Comparison of ENCODE assay signal across 17 cellular contexts in the genomic region with DNA sequence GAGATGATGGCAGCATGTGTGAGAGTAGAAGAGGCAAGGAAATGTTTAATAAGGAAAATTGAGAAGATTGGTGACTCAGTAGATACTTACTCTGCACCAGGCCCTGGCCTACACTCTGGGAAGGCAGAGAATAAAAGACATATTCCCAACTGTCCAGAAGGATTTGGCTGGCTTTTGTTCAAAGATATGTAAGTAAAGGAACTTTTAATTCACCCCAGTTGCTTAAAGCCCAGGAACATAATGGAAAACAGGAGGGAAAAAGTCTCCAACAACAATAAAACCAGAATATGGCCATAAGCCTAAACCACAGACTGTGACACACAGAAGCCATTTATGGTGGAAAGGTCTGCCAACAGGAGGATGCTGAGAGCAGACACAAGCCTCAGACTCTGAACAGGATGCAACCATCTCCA.
DNase-seq lines count a peak whose midpoint lies in the region; ATAC-seq, FAIRE-seq and TF ChIP-seq lines count a peak whose summit lies in the region.
"Had no signal": no experiment of that assay in that cellular context is flagged by ENCODE, and none has a peak within 500 bp of the region (broad histone marks: within the 10 kb centered on the region; RNA-seq: fewer than 3 reads in every experiment).

No MANE protein-coding gene starts in this region.

- in situ Hi-C loops in transverse colon (cut with MboI; ENCODE audit: low pct_ligation_motif_present in 1 of 4, low pct_unique_long_range_greater_than_20kb in 1 of 4, low sequenced_read_pairs in 3 of 4), result no loop called here

- peaks cover 45% of the 10 kb centered on the region for H3K4me1 ChIP-seq in muscle layer of colon (ENCODE audit: insufficient read depth, low read length)
- peaks cover 0 to 16% (median 4%) of the 10 kb centered on the region in 4 donors for H3K4me1 ChIP-seq in transverse colon
- H3K4me1 ChIP-seq: esophagus squamous epithelium, Peyer's patch had no signal

- intact Hi-C loops in transverse colon (cut with DNase I; ENCODE audit: low total_unique reads), result no loop called here

- H3K36me3 ChIP-seq in muscle layer of colon (ENCODE audit: insufficient read depth, low read length) (no peaks in the 10 kb centered on the region), transverse colon (no peaks in the 10 kb centered on the region)
- H3K36me3 ChIP-seq: esophagus squamous epithelium, Peyer's patch had no signal

- no peaks in the 10 kb centered on the region for H3K27me3 Mint-ChIP-seq in HFFc6 (ENCODE audit: insufficient read depth)
- H3K27me3 Mint-ChIP-seq: activated naive CD8-positive, alpha-beta T cell treated with anti-CD3 and anti-CD28 coated beads, Interleukin-2, amount 50 U/mL, for 24 hours; dendritic cell treated with granulocyte-macrophage colony-stimulating factor and Interleukin-4, amounts not matched to agents 40 ng/mL and 50 ng/mL, for 4 days had no signal

- TF ChIP-seq CTCF in HFFc6 (IDR thresholded peaks at IDR 0.05) (no peak), coronary artery (IDR thresholded peaks at IDR 0.05) (no peak), transverse colon (IDR thresholded peaks at IDR 0.05) (no peak)

- H3K27ac ChIP-seq in coronary artery (peak overlapping the region; percentile 33 to 55), muscle layer of colon (ENCODE audit: low read depth, low read length) (peak overlapping the region; percentile 61), transverse colon (peak overlapping the region in 3 of 4 donors; percentile 5 to 72 (median 37))
- H3K27ac ChIP-seq: esophagus squamous epithelium, Peyer's patch had no signal

- no peak for ATAC-seq in GM21786 (IDR thresholded peaks at IDR 0.05; ENCODE audit: unreplicated experiment)
- ATAC-seq: activated naive CD8-positive, alpha-beta T cell treated with anti-CD3 and anti-CD28 coated beads, Interleukin-2, amount 50 U/mL, for 24 hours; activated T-cell treated with anti-CD3 and anti-CD28 coated beads, Interleukin-2, amount 50 U/mL, for 4 hours had no signal

- no peak overlapping the region for H3K4me3 ChIP-seq in coronary artery
- no peak overlapping the region for H3K4me3 ChIP-seq in muscle layer of colon (ENCODE audit: low read depth in 1 of 2, low read length in 2 of 2)
- no peak overlapping the region for H3K4me3 ChIP-seq in transverse colon
- H3K4me3 ChIP-seq: esophagus squamous epithelium, Peyer's patch had no signal

- peak overlapping the region; percentile 69 for H3K27ac Mint-ChIP-seq in HFFc6
- H3K27ac Mint-ChIP-seq: activated naive CD8-positive, alpha-beta T cell treated with anti-CD3 and anti-CD28 coated beads, Interleukin-2, amount 50 U/mL, for 24 hours; dendritic cell treated with granulocyte-macrophage colony-stimulating factor and Interleukin-4, amounts not matched to agents 40 ng/mL and 50 ng/mL, for 4 days; T-helper 1 cell treated with Interleukin-12 subunit alpha and Interleukin-12 subunit beta and Interleukin-4 antibody, amounts not matched to agents 30 μg/mL and 1 μg/mL, for 36 hours had no signal

- no peak for TF ChIP-seq EP300 in transverse colon (IDR thresholded peaks at IDR 0.05; ENCODE audit: low read depth)

- TF ChIP-seq POLR2A in transverse colon (IDR thresholded peaks at IDR 0.05) (no peak), GM12892 (IDR thresholded peaks at IDR 0.05; ENCODE audit: low read depth, low read length) (no peak)

- no peak for FAIRE-seq in GM12892 (lab: Jason Lieb, UNC)
- FAIRE-seq: GM19239 had no signal

- no peak overlapping the region for H3K9ac ChIP-seq in muscle layer of colon (ENCODE audit: low read length)

- H3K4me3 Mint-ChIP-seq in HFFc6, result no peak overlapping the region
- H3K4me3 Mint-ChIP-seq: activated naive CD8-positive, alpha-beta T cell treated with anti-CD3 and anti-CD28 coated beads, Interleukin-2, amount 50 U/mL, for 24 hours; activated T-cell treated with anti-CD3 and anti-CD28 coated beads, Interleukin-2, amount 50 U/mL, for 4 hours; dendritic cell treated with granulocyte-macrophage colony-stimulating factor and Interleukin-4, amounts not matched to agents 40 ng/mL and 50 ng/mL, for 4 days; T-helper 1 cell treated with Interleukin-12 subunit alpha and Interleukin-12 subunit beta and Interleukin-4 antibody, amounts not matched to agents 30 μg/mL and 1 μg/mL, for 36 hours had no signal

- H3K36me3 Mint-ChIP-seq in HFFc6 (ENCODE audit: low read depth), result peaks cover 9% of the 10 kb centered on the region

- H3K27me3 ChIP-seq in muscle layer of colon (ENCODE audit: control insufficient read depth in 1 of 2, insufficient read depth in 2 of 2, low read length in 2 of 2) (no peaks in the 10 kb centered on the region), transverse colon (no peaks in the 10 kb centered on the region)
- H3K27me3 ChIP-seq: esophagus squamous epithelium, Peyer's patch had no signal

- peaks cover 21% of the 10 kb centered on the region for H3K4me1 Mint-ChIP-seq in HFFc6 (ENCODE audit: low read depth)
- H3K4me1 Mint-ChIP-seq: activated naive CD8-positive, alpha-beta T cell treated with anti-CD3 and anti-CD28 coated beads, Interleukin-2, amount 50 U/mL, for 24 hours had no signal

- H3K9me3 Mint-ChIP-seq in HFFc6, result peaks cover 9% of the 10 kb centered on the region; the same call in 1 of the 2 replicates

- DNase-seq in HFFc6, result peak; percentile 51
- DNase-seq in coronary artery (ENCODE audit: low spot score), result no peak
- DNase-seq in transverse colon, result no peak
- no peak for DNase-seq in GM12892 (ENCODE audit: insufficient read length)
- DNase-seq in NCI-H510A (lab: John Stamatoyannopoulos, UW), result no peak
- DNase-seq: activated naive CD8-positive, alpha-beta T cell treated with anti-CD3 and anti-CD28 coated beads, Interleukin-2, amount 50 U/mL, for 24 hours; activated T-cell treated with anti-CD3 and anti-CD28 coated beads, Interleukin-2, amount 50 U/mL, for 4 hours; esophagus squamous epithelium; KBM-7; NCI-H146; NCI-H526 treated with DMSO at 0.1 percent for 48 hours; Peyer's patch had no signal

- H3K9me3 ChIP-seq in muscle layer of colon (ENCODE audit: low read length), result no peaks in the 10 kb centered on the region
- H3K9me3 ChIP-seq in transverse colon, result peaks cover 7 to 9% of the 10 kb centered on the region in 2 donors
- H3K9me3 ChIP-seq: Peyer's patch had no signal
